1 cellular context compared by ENCODE assay signal in the genomic region with DNA sequence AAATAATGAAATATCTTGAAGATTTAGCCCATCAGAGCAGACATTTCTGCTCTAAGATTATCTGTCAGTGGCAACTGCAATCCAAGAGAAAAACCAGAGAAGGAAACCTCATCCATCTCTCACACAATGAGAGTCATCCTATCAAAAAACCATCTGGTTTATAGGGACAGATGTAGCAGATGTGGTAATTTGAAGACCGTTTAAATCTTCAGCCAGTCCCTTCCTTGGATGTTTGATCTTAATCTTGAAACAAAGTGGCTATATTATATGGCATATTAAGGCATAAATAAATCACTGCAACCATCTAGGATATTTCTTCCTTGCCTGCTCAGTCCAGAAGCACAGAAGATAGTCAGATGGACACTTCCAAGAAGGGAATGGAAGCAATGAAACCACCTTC.
TF ChIP-seq lines count a peak whose summit lies in the region.

No MANE protein-coding gene starts in this region.

TF ChIP-seq in WTC11, 78 proteins besides CTCF, POLR2A, EP300 and RAD21 (continued from another document):
- TF ChIP-seq, protein P1, sequence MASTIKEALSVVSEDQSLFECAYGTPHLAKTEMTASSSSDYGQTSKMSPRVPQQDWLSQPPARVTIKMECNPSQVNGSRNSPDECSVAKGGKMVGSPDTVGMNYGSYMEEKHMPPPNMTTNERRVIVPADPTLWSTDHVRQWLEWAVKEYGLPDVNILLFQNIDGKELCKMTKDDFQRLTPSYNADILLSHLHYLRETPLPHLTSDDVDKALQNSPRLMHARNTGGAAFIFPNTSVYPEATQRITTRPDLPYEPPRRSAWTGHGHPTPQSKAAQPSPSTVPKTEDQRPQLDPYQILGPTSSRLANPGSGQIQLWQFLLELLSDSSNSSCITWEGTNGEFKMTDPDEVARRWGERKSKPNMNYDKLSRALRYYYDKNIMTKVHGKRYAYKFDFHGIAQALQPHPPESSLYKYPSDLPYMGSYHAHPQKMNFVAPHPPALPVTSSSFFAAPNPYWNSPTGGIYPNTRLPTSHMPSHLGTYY (CRISPR knock-in tag; IDR thresholded peaks at IDR 0.05), result no peak
- no peak for TF ChIP-seq TEAD4 (CRISPR knock-in tag; IDR thresholded peaks at IDR 0.05)
- no peak for TF ChIP-seq E2F1 (CRISPR knock-in tag; IDR thresholded peaks at IDR 0.05)
